20 cellular contexts compared by ENCODE assay signal in genomic region chr1:229860926-229861325, GRCh38.
"Had no signal": no experiment of that assay in that cellular context is flagged by ENCODE, and none has a peak within 500 bp of the region (broad histone marks: within the 10 kb centered on the region; RNA-seq: fewer than 3 reads in every experiment).

No MANE protein-coding gene starts in this region.

- H3K36me3 ChIP-seq: ascending aorta had no signal

- H3K27ac ChIP-seq: ascending aorta, body of pancreas, PC-9 had no signal

- H2AFZ ChIP-seq: PC-9 had no signal

- H3K4me2 ChIP-seq: PC-9 had no signal

- H3K9me3 ChIP-seq: ascending aorta, body of pancreas had no signal

- H3K27me3 ChIP-seq: ascending aorta, body of pancreas had no signal

- H3K4me3 ChIP-seq: ascending aorta, body of pancreas, PC-9 had no signal

- ATAC-seq: activated CD8-positive, alpha-beta memory T cell treated with anti-CD3 and anti-CD28 coated beads, Interleukin-2, amount 10 ng/mL, durations not matched to agents 7 days and 5 days; activated naive CD8-positive, alpha-beta T cell treated with anti-CD3 and anti-CD28 coated beads, Interleukin-2, amount 50 U/mL, for 24 hours; body of pancreas had no signal

- DNase-seq: activated CD4-positive, alpha-beta T cell treated with anti-CD3 and anti-CD28 coated beads for 48 hours; activated CD4-positive, alpha-beta T cell treated with anti-CD3 and anti-CD28 coated beads, Interleukin-2, amount 50 U/mL, for 48 hours; activated CD4-positive, CD25-positive, alpha-beta regulatory T cell treated with anti-CD3 and anti-CD28 coated beads, Interleukin-2, amount 50 U/mL, for 72 hours; activated CD8-positive, alpha-beta memory T cell treated with anti-CD3 and anti-CD28 coated beads, Interleukin-2, amount 10 ng/mL, durations not matched to agents 7 days and 5 days; activated effector memory CD4-positive, alpha-beta T cell treated with anti-CD3 and anti-CD28 coated beads, Interleukin-2, amount 50 U/mL, for 16 hours; activated naive CD4-positive, alpha-beta T cell treated with Interleukin-2 at 50 U/mL for 16 hours; activated naive CD8-positive, alpha-beta T cell treated with anti-CD3 and anti-CD28 coated beads, Interleukin-2, amount 50 U/mL, for 24 hours; activated T-cell treated with anti-CD3 and anti-CD28 coated beads, Interleukin-2, amount 50 U/mL, for 24 hours; amniotic stem cell; body of pancreas; MM.1S; NCI-H1105; NCI-H1436; NCI-H1694 treated with DMSO at 0.1 percent for 48 hours; NCI-H2029 treated with DMSO at 0.1 percent for 48 hours; NCI-H510A treated with DMSO at 0.1 percent for 48 hours; NCI-H69; PC-9; SHP77 treated with DMSO at 0.1 percent for 48 hours had no signal
